17 cellular contexts compared by ENCODE assay signal in the genomic region with DNA sequence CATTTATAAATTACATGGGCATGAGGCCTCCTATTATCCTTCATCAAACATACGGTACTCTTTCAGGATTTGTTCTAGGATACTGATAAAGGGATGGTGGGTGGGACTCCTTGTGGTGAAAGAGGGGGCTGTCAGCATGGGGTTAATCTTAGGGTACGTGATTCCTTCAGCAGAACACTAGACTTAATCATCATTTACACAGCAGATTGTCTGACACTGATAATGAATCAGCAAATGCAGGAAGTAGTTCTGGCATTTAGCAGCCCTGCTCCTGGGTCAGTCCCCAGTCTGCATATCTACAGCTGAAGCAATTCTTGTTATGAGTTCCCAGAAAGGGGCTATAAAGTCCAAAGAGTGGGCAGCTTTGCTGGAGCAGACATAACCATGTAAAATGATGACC.
DNase-seq lines count a peak whose midpoint lies in the region; ATAC-seq and TF ChIP-seq lines count a peak whose summit lies in the region.
"Had no signal": no experiment of that assay in that cellular context is flagged by ENCODE, and none has a peak within 500 bp of the region (broad histone marks: within the 10 kb centered on the region; RNA-seq: fewer than 3 reads in every experiment).

No MANE protein-coding gene starts in this region.

- no peaks in the 10 kb centered on the region for H3K9me3 Mint-ChIP-seq in endodermal cell
- H3K9me3 Mint-ChIP-seq in CD8-positive, alpha-beta T cell, result no peaks in the 10 kb centered on the region
- H3K9me3 Mint-ChIP-seq: activated CD4-positive, alpha-beta memory T cell treated with anti-CD3 and anti-CD28 coated beads for 36 hours; neural crest cell had no signal

- H3K27me3 Mint-ChIP-seq in endodermal cell (ENCODE audit: insufficient read depth), result no peaks in the 10 kb centered on the region
- H3K27me3 Mint-ChIP-seq in CD8-positive, alpha-beta T cell (ENCODE audit: low read depth), result peaks cover 4% of the 10 kb centered on the region

- H3K36me3 ChIP-seq in MG63 (peaks cover 31% of the 10 kb centered on the region), endodermal cell (ENCODE audit: control insufficient read depth, insufficient read depth, low read length) (no peaks in the 10 kb centered on the region)
- H3K36me3 ChIP-seq in CD8-positive, alpha-beta T cell (ENCODE audit: insufficient read depth, low read length), result no peaks in the 10 kb centered on the region
- H3K36me3 ChIP-seq: heart right ventricle, lower lobe of right lung had no signal

- CTCF ChIA-PET in CD8-positive, alpha-beta T cell (lab: Charles Lee), result no interaction called here

- H3K9ac ChIP-seq in endodermal cell (ENCODE audit: extremely low read depth, low read length, poor library complexity, severe bottlenecking), result no peak overlapping the region

- peaks cover 44% of the 10 kb centered on the region for H3K4me1 Mint-ChIP-seq in endodermal cell
- no peaks in the 10 kb centered on the region for H3K4me1 Mint-ChIP-seq in CD8-positive, alpha-beta T cell (ENCODE audit: low read depth)
- H3K4me1 Mint-ChIP-seq: neural crest cell had no signal

- intact Hi-C loops in CD8-positive, alpha-beta T cell (cut with DNase I, micrococcal nuclease), result no loop called here

- H3K4me1 ChIP-seq in endodermal cell (ENCODE audit: control insufficient read depth, insufficient read depth, low read length), result peaks cover 16% of the 10 kb centered on the region
- no peaks in the 10 kb centered on the region for H3K4me1 ChIP-seq in CD8-positive, alpha-beta T cell (ENCODE audit: insufficient read depth, low read length)
- H3K4me1 ChIP-seq: heart right ventricle, lower lobe of right lung had no signal

- DNase-seq in Daoy (ENCODE audit: low read depth) (peak; percentile 49), MG63 (peak; percentile 65), endodermal cell (no peak), myocyte (ENCODE audit: low read depth) (peak; percentile 6), D341Med (ENCODE audit: low spot score) (no peak), NCI-H1436 treated with DMSO at 0.1 percent for 48 hours (lab: John Stamatoyannopoulos, UW) (no peak), NCI-H187 treated with DMSO at 0.1 percent for 48 hours (lab: John Stamatoyannopoulos, UW) (no peak)
- no peak for DNase-seq in CD8-positive, alpha-beta T cell
- DNase-seq: activated CD4-positive, alpha-beta memory T cell treated with anti-CD3 and anti-CD28 coated beads for 36 hours; Calu3; effector memory CD4-positive, alpha-beta T cell; HCEC 1CT; heart right ventricle; lower lobe of right lung; NCI-H446; SHP77 treated with DMSO at 0.1 percent for 48 hours had no signal

- peaks cover 2% of the 10 kb centered on the region for H3K36me3 Mint-ChIP-seq in endodermal cell (ENCODE audit: low read depth)
- no peaks in the 10 kb centered on the region for H3K36me3 Mint-ChIP-seq in CD8-positive, alpha-beta T cell
- H3K36me3 Mint-ChIP-seq: activated CD4-positive, alpha-beta memory T cell treated with anti-CD3 and anti-CD28 coated beads for 36 hours had no signal

- POLR2A ChIA-PET in CD8-positive, alpha-beta T cell (lab: Charles Lee), result no interaction called here

- H3K9me3 ChIP-seq in MG63 (no peaks in the 10 kb centered on the region), endodermal cell (ENCODE audit: control insufficient read depth, low read length) (no peaks in the 10 kb centered on the region)
- no peaks in the 10 kb centered on the region for H3K9me3 ChIP-seq in CD8-positive, alpha-beta T cell (ENCODE audit: low read length)
- H3K9me3 ChIP-seq: heart right ventricle, lower lobe of right lung had no signal

- H3K4me3 Mint-ChIP-seq in endodermal cell, result peak overlapping the region; percentile 23
- no peak overlapping the region for H3K4me3 Mint-ChIP-seq in CD8-positive, alpha-beta T cell
- H3K4me3 Mint-ChIP-seq: activated CD4-positive, alpha-beta memory T cell treated with anti-CD3 and anti-CD28 coated beads for 36 hours; neural crest cell had no signal

- H3K4me3 ChIP-seq in MG63, result no peak overlapping the region
- peak overlapping the region; percentile 50 for H3K4me3 ChIP-seq in endodermal cell (ENCODE audit: low read length)
- H3K4me3 ChIP-seq in CD8-positive, alpha-beta T cell (ENCODE audit: low read depth, low read length), result no peak overlapping the region
- H3K4me3 ChIP-seq: heart right ventricle, lower lobe of right lung had no signal

- WGBS in endodermal cell (ENCODE audit: insufficient coverage in 1 of 2, insufficient read length in 1 of 2), 2 experiments, result 27% methylated on average over 1 of the region's 2 CpGs; no CpG with 5 or more reads in 1 of the 2 experiments

- H3K27me3 ChIP-seq in MG63, result no peaks in the 10 kb centered on the region
- H3K27me3 ChIP-seq in endodermal cell (ENCODE audit: control insufficient read depth, insufficient read depth, low read length, poor library complexity, severe bottlenecking), result no peaks in the 10 kb centered on the region
- H3K27me3 ChIP-seq in CD8-positive, alpha-beta T cell (ENCODE audit: insufficient read depth, low read length), result no peaks in the 10 kb centered on the region
- H3K27me3 ChIP-seq: heart right ventricle had no signal

- peak; percentile 57 for TF ChIP-seq CTCF in endodermal cell (conservative IDR thresholded peaks at IDR 0.05)
- TF ChIP-seq CTCF in CD8-positive, alpha-beta T cell (IDR thresholded peaks at IDR 0.05), result no peak

- peak overlapping the region; percentile 78 for H3K27ac Mint-ChIP-seq in endodermal cell
- H3K27ac Mint-ChIP-seq in CD8-positive, alpha-beta T cell, result no peak overlapping the region
- H3K27ac Mint-ChIP-seq: activated CD4-positive, alpha-beta memory T cell treated with anti-CD3 and anti-CD28 coated beads for 36 hours had no signal

- no peak for ATAC-seq in CD8-positive, alpha-beta T cell
- ATAC-seq: lower lobe of right lung had no signal

- no peak overlapping the region for H3K27ac ChIP-seq in endodermal cell (ENCODE audit: low read depth, low read length)
- H3K27ac ChIP-seq in CD8-positive, alpha-beta T cell (ENCODE audit: low read depth, low read length), result no peak overlapping the region
- H3K27ac ChIP-seq: heart right ventricle, lower lobe of right lung had no signal

Comparison
In these comparisons a context has a peak if more than half of its experiments do, and no peak if none do; other contexts are left out.
1. DNase-seq: peak in Daoy (single experiment), MG63 (single experiment) and myocyte (single experiment); none in endodermal cell (single experiment), D341Med (single experiment), NCI-H1436 treated with DMSO at 0.1 percent for 48 hours (single experiment), CD8-positive, alpha-beta T cell (0 of 7) and NCI-H187 treated with DMSO at 0.1 percent for 48 hours (single experiment).